ENCODE assay signal across 8 cellular contexts in the genomic region with DNA sequence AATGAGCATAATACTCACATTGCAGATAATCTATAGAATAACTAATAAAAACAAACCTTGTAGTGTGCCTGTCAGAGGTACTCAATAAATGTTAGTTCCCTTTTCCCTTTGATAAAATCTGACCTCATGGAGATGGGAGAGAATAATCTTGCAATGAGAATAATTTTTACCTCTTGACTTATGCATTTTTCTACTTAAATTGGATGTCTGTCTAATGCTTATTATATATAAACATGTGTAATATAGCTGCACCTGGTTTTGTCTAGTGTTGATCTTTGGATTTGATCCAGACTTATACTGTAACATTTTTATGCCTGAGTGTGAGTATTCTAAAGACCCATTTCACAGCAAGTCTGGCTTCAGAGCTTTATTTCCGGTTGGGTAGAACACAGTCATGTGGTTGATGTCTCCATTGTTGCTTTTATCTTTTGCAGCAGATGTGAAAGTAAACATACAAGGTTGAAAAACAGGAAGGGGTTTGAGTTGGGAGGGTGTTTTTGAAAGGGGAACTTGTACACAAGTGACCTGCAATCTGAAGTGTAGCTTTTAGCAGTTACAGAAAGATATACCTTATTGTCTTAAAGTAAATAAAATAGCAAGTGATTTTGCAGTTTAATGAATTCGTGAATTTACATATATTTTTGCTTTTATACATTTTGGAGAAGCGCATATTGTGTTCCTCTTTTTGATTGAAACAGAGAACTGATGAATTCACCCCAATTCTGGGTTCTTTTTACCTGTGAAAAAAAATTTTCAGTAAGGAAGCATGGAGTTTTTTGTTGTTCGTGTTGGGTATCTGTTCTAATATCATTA. TPM values are rescaled to one million over a fixed set of nuclear protein-coding genes. Genes with fewer than 3 reads are reported as not detected.
A peak's percentile ranks its signal among the peaks of the same experiment; 100 is the strongest.
DNase-seq lines count a peak whose midpoint lies in the region; ATAC-seq and TF ChIP-seq lines count a peak whose summit lies in the region.

No MANE protein-coding gene starts in this region.

- H3K4me3 Mint-ChIP-seq in T-cell (peak overlapping the region; percentile 59 to 70 (median 65)), type B pancreatic cell (peak overlapping the region; percentile 52)

- H3K27ac Mint-ChIP-seq in T-cell (peak overlapping the region; percentile 89 to 90), type B pancreatic cell (peak overlapping the region; percentile 54)

- DNase-seq in NCI-H2171 treated with DMSO at 0.1 percent for 48 hours (lab: John Stamatoyannopoulos, UW) (peak; percentile 65), NCI-H2171 (lab: John Stamatoyannopoulos, UW) (no peak), HT-29 (ENCODE audit: low spot score) (peak; percentile 23), T-cell (peak in 27 of 34 experiments; percentile 5 to 62 (median 30)), glomerular endothelial cell (ENCODE audit: extremely low read depth, low read depth, low spot score) (peak; percentile 62), type B pancreatic cell (ENCODE audit: extremely low spot score, unreplicated experiment) (no peak)

- ATAC-seq in GM21423 (IDR thresholded peaks at IDR 0.05; ENCODE audit: unreplicated experiment) (peak; percentile 90), T-cell (replicated peaks in 1 of 4) (peak; percentile 84 to 95 (median 92)), HG03025 (IDR thresholded peaks at IDR 0.05; ENCODE audit: low FRiP score, unreplicated experiment) (no peak)

- TF ChIP-seq CTCF in type B pancreatic cell (conservative IDR thresholded peaks at IDR 0.05): no peak

- H3K27me3 Mint-ChIP-seq in T-cell: no peaks in the 10 kb centered on the region
- no peaks in the 10 kb centered on the region for H3K27me3 Mint-ChIP-seq in type B pancreatic cell

- H3K9me3 Mint-ChIP-seq in T-cell: no peaks in the 10 kb centered on the region
- no peaks in the 10 kb centered on the region for H3K9me3 Mint-ChIP-seq in type B pancreatic cell

- CTCF ChIA-PET in T-cell (lab: Charles Lee): interaction anchor here (0.6 to 1.6 kb wide), 8 partner anchors 9 to 276 kb away, joined by 3 to 10 read pairs (median 4); a partner anchor contains a TSS

- H3K4me1 Mint-ChIP-seq in T-cell (peaks cover 71 to 79% (median 72%) of the 10 kb centered on the region in 3 donors), type B pancreatic cell (ENCODE audit: unreplicated experiment) (peaks cover 28% of the 10 kb centered on the region)

- H3K36me3 Mint-ChIP-seq in T-cell (peaks cover 4% of the 10 kb centered on the region), type B pancreatic cell (no peaks in the 10 kb centered on the region)

- POLR2A ChIA-PET in T-cell (lab: Charles Lee): interaction anchor here (0.5 to 1.8 kb wide), 8 partner anchors 9 to 345 kb away, joined by 3 to 7 read pairs (median 5); a partner anchor contains a TSS

RNA-seq across cellular contexts. Expression of a gene that starts 12.5 kb away (rescaled TPM):
- 35.2 and 36.4 TPM in 2 replicates for total RNA-seq in HT-29 (2014; rRNA removed; shearing (Covaris generic))
- 100 to 1,000 TPM; 199 to 257 (median 241) TPM for total RNA-seq in T-cell
- total RNA-seq in glomerular endothelial cell: 26.2 and 32.4 TPM in 2 replicates
- 76.1 and 82.9 TPM in 2 replicates for total RNA-seq in type B pancreatic cell (ENCODE audit: low replicate concordance)

Comparison
In these comparisons a context has a peak if more than half of its experiments do, and no peak if none do; other contexts are left out.
1. DNase-seq: peak in NCI-H2171 treated with DMSO at 0.1 percent for 48 hours (single experiment), HT-29 (single experiment), T-cell (27 of 34) and glomerular endothelial cell (single experiment); none in NCI-H2171 (single experiment) and type B pancreatic cell (single experiment).